2 cellular contexts compared by ENCODE assay signal in the genomic region with DNA sequence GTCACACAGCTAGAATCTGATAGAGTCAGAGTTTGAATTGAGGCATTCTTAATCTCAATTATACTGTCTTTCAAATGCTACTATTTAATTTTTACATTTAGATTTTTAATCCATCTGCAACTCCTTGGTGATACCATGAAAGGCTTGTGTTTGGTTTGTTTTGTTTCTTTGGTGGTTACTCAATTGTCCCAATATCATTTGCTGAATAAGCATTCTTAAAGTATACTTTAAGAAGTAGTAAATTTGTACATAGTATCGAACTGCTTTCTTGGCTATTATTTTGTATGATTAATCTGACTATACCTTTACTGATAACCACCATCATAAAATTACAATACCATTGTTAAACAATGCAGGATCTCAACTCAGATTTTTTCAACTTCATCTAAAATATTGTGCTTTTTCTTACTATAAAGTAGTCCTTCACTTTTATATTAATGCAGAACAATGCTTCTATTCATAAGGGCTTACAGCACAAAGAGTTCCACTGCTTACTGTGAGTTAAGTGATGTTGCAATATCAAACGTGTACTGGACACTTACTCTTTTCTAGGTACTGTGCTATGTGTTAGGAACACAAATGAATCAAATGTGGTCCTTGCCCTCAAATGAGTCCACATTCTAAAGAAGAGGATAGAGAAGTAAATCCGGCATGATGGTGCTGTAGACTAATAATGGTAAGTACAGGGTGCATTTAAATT.
TF ChIP-seq lines count a peak whose summit lies in the region.

No MANE protein-coding gene starts in this region.

TF ChIP-seq in A549, 52 proteins besides CTCF, POLR2A, EP300 and RAD21:
- TF ChIP-seq ZSCAN20 (CRISPR knock-in tag; IDR thresholded peaks at IDR 0.05) = no peak
- TF ChIP-seq, protein P1, sequence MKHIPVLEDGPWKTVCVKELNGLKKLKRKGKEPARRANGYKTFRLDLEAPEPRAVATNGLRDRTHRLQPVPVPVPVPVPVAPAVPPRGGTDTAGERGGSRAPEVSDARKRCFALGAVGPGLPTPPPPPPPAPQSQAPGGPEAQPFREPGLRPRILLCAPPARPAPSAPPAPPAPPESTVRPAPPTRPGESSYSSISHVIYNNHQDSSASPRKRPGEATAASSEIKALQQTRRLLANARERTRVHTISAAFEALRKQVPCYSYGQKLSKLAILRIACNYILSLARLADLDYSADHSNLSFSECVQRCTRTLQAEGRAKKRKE (CRISPR knock-in tag; IDR thresholded peaks at IDR 0.05; ENCODE audit: low read depth) = no peak
- TF ChIP-seq SREBF2 (IDR thresholded peaks at IDR 0.05) = no peak
- peak; percentile 66 for TF ChIP-seq MAFK (IDR thresholded peaks at IDR 0.05; ENCODE audit: partially characterized antibody)

TF ChIP-seq in IMR-90, 13 proteins besides CTCF, POLR2A, EP300 and RAD21:
- TF ChIP-seq SMC3 (IDR thresholded peaks at IDR 0.05; ENCODE audit: low read depth, low read length) (no peak), MAFK (IDR thresholded peaks at IDR 0.05; ENCODE audit: low read depth, low read length) (peak; percentile 70), CEBPB (IDR thresholded peaks at IDR 0.05; ENCODE audit: low read depth, low read length) (peak; percentile 57; the same call in 1 of the 2 replicates)
